ENCODE assay signal across 29 cellular contexts in genomic region chrX:138938003-138938402, GRCh38.
"Had no signal": no experiment of that assay in that cellular context is flagged by ENCODE, and none has a peak within 500 bp of the region (broad histone marks: within the 10 kb centered on the region; RNA-seq: fewer than 3 reads in every experiment).

No MANE protein-coding gene starts in this region.

- H3K27me3 ChIP-seq: colonic mucosa, esophagus muscularis mucosa, esophagus squamous epithelium, foreskin keratinocyte, gastrocnemius medialis, gastroesophageal sphincter, heart left ventricle, heart right ventricle had no signal

- H3K27ac Mint-ChIP-seq: dendritic cell treated with granulocyte-macrophage colony-stimulating factor and Interleukin-4, amounts not matched to agents 40 ng/mL and 50 ng/mL, for 4 days; effector memory CD8-positive, alpha-beta T cell; endodermal cell had no signal

- ATAC-seq: effector memory CD8-positive, alpha-beta T cell; esophagus mucosa; foreskin keratinocyte; gastrocnemius medialis; gastroesophageal sphincter had no signal

- H3K4me3 ChIP-seq: colonic mucosa, coronary artery, dorsolateral prefrontal cortex, esophagus muscularis mucosa, esophagus squamous epithelium, gastrocnemius medialis, gastroesophageal sphincter, heart left ventricle, heart right ventricle had no signal

- H3K36me3 ChIP-seq: colonic mucosa, esophagus muscularis mucosa, esophagus squamous epithelium, gastrocnemius medialis, gastroesophageal sphincter, heart left ventricle, heart right ventricle had no signal

- H3K4me1 ChIP-seq: colonic mucosa, esophagus squamous epithelium, foreskin keratinocyte, gastroesophageal sphincter, heart left ventricle, heart right ventricle had no signal

- DNase-seq: colonic mucosa; cortex of kidney; dermis blood vessel endothelial cell; dorsolateral prefrontal cortex; effector CD4-positive, alpha-beta T cell; effector CD8-positive, alpha-beta T cell; effector memory CD4-positive, alpha-beta T cell; effector memory CD8-positive, alpha-beta T cell; endodermal cell; erythroblast; esophagus squamous epithelium; foreskin fibroblast; foreskin keratinocyte; foreskin melanocyte; gastrocnemius medialis; glutamatergic neuron; head of caudate nucleus; heart left ventricle; heart right ventricle had no signal

- H3K9me3 Mint-ChIP-seq: dendritic cell treated with granulocyte-macrophage colony-stimulating factor and Interleukin-4, amounts not matched to agents 40 ng/mL and 50 ng/mL, for 4 days; endodermal cell had no signal

- H3K27me3 Mint-ChIP-seq: dendritic cell treated with granulocyte-macrophage colony-stimulating factor and Interleukin-4, amounts not matched to agents 40 ng/mL and 50 ng/mL, for 4 days; effector memory CD8-positive, alpha-beta T cell had no signal

- FAIRE-seq: colon, endometrium, endothelial cell of umbilical vein, frontal cortex had no signal

- H3K9me3 ChIP-seq: colonic mucosa, esophagus muscularis mucosa, esophagus squamous epithelium, gastrocnemius medialis, gastroesophageal sphincter, heart left ventricle, heart right ventricle had no signal

- H3K4me3 Mint-ChIP-seq: dendritic cell treated with granulocyte-macrophage colony-stimulating factor and Interleukin-4, amounts not matched to agents 40 ng/mL and 50 ng/mL, for 4 days; effector memory CD8-positive, alpha-beta T cell; endodermal cell had no signal

- H3K27ac ChIP-seq: colonic mucosa, coronary artery, dorsolateral prefrontal cortex, epithelial cell of prostate, esophagus muscularis mucosa, esophagus squamous epithelium, foreskin keratinocyte, gastroesophageal sphincter, heart right ventricle had no signal
